Comparison of ENCODE assay signal across 1 cellular context in the genomic region with DNA sequence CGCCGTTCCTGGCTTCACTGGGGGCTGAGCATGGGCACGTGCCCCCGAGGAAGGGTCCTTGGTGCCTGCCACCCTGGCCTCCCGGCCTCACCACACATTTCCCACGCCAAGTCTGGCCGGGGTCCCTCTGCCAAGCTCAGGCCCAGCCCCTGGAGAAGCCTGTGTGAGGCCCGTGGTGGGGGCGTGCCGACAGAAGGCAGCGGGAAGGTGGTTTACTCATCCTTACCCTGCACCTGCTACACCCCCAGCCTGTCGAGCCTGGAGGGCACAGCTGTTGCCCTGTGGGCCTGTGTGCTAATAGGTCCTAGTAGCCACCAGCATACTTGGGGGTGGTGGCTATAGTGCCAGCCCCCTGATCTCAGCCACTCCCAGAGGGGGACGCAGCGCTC.
TF ChIP-seq lines count a peak whose summit lies in the region.

No MANE protein-coding gene starts in this region.

TF ChIP-seq in WTC11, 78 proteins besides CTCF, POLR2A, EP300 and RAD21 (continued from another document):
- TF ChIP-seq, protein P1, sequence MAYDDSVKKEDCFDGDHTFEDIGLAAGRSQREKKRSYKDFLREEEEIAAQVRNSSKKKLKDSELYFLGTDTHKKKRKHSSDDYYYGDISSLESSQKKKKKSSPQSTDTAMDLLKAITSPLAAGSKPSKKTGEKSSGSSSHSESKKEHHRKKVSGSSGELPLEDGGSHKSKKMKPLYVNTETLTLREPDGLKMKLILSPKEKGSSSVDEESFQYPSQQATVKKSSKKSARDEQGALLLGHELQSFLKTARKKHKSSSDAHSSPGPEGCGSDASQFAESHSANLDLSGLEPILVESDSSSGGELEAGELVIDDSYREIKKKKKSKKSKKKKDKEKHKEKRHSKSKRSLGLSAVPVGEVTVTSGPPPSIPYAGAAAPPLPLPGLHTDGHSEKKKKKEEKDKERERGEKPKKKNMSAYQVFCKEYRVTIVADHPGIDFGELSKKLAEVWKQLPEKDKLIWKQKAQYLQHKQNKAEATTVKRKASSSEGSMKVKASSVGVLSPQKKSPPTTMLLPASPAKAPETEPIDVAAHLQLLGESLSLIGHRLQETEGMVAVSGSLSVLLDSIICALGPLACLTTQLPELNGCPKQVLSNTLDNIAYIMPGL (CRISPR knock-in tag; IDR thresholded peaks at IDR 0.05), result no peak
- TF ChIP-seq ATF1 (CRISPR knock-in tag; IDR thresholded peaks at IDR 0.05), result no peak
- TF ChIP-seq ZNF138 (CRISPR knock-in tag; conservative IDR thresholded peaks at IDR 0.05), result no peak
- TF ChIP-seq RELA (CRISPR knock-in tag; IDR thresholded peaks at IDR 0.05; ENCODE audit: borderline replicate concordance), result no peak
- no peak for TF ChIP-seq ZNF263 (CRISPR knock-in tag; IDR thresholded peaks at IDR 0.05; ENCODE audit: low read depth)
- no peak for TF ChIP-seq ETV6 (CRISPR knock-in tag; IDR thresholded peaks at IDR 0.05)
- TF ChIP-seq, protein P2, sequence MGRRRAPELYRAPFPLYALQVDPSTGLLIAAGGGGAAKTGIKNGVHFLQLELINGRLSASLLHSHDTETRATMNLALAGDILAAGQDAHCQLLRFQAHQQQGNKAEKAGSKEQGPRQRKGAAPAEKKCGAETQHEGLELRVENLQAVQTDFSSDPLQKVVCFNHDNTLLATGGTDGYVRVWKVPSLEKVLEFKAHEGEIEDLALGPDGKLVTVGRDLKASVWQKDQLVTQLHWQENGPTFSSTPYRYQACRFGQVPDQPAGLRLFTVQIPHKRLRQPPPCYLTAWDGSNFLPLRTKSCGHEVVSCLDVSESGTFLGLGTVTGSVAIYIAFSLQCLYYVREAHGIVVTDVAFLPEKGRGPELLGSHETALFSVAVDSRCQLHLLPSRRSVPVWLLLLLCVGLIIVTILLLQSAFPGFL (CRISPR knock-in tag; IDR thresholded peaks at IDR 0.05; ENCODE audit: borderline replicate concordance), result no peak
- no peak for TF ChIP-seq ZNF219 (CRISPR knock-in tag; IDR thresholded peaks at IDR 0.05; ENCODE audit: borderline replicate concordance)
- no peak for TF ChIP-seq OVOL2 (CRISPR knock-in tag; IDR thresholded peaks at IDR 0.05; ENCODE audit: borderline replicate concordance)
- no peak for TF ChIP-seq MXD4 (CRISPR knock-in tag; IDR thresholded peaks at IDR 0.05; ENCODE audit: borderline replicate concordance)
- TF ChIP-seq, protein P3, sequence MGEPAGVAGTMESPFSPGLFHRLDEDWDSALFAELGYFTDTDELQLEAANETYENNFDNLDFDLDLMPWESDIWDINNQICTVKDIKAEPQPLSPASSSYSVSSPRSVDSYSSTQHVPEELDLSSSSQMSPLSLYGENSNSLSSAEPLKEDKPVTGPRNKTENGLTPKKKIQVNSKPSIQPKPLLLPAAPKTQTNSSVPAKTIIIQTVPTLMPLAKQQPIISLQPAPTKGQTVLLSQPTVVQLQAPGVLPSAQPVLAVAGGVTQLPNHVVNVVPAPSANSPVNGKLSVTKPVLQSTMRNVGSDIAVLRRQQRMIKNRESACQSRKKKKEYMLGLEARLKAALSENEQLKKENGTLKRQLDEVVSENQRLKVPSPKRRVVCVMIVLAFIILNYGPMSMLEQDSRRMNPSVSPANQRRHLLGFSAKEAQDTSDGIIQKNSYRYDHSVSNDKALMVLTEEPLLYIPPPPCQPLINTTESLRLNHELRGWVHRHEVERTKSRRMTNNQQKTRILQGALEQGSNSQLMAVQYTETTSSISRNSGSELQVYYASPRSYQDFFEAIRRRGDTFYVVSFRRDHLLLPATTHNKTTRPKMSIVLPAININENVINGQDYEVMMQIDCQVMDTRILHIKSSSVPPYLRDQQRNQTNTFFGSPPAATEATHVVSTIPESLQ (CRISPR knock-in tag; IDR thresholded peaks at IDR 0.05), result no peak
TF ChIP-seq in WTC11: peak in this region for 0.
